1 cellular context compared by ENCODE assay signal in genomic region chr11:2928605-2929510, GRCh38.
A peak's percentile ranks its signal among the peaks of the same experiment; 100 is the strongest.
TF ChIP-seq lines count a peak whose summit lies in the region.

Gene PHLDA2, minus strand, starts transcription at chr11:2929420. Its CDS starts 56 bp downstream, at chr11:2929364.

TF ChIP-seq in K562, 482 proteins besides CTCF, POLR2A, EP300 and RAD21 (continued from another document and continues in another):
- TF ChIP-seq ZNF224 (CRISPR knock-in tag; IDR thresholded peaks at IDR 0.05) (peak; percentile 88; the same call in 1 of the 2 replicates), THAP7 (CRISPR knock-in tag; IDR thresholded peaks at IDR 0.05) (no peak), PHF21A (IDR thresholded peaks at IDR 0.05; ENCODE audit: borderline replicate concordance, low read depth) (no peak), ZNF277 (CRISPR knock-in tag; IDR thresholded peaks at IDR 0.05; ENCODE audit: borderline replicate concordance) (no peak), MCM7 (IDR thresholded peaks at IDR 0.05) (no peak), BHLHE40 (IDR thresholded peaks at IDR 0.05; ENCODE audit: low read length) (peak; percentile 45; the same call in 1 of the 2 replicates), TBP (optimal IDR thresholded peaks at IDR 0.05; ENCODE audit: low read depth, low read length) (peak; percentile 95), ATF2 (CRISPR knock-in tag; IDR thresholded peaks at IDR 0.05) (0 out of 2 replicates have a peak, but pooled peaks have one; percentile 4), JUND (IDR thresholded peaks at IDR 0.05; ENCODE audit: borderline replicate concordance, low read depth, low read length) (no peak), JUND (tag; IDR thresholded peaks at IDR 0.05; ENCODE audit: borderline replicate concordance, low read depth, low read length) (no peak), U2AF2 (optimal IDR thresholded peaks at IDR 0.05; ENCODE audit: low read depth, low read length) (no peak), RAD51 (IDR thresholded peaks at IDR 0.05; ENCODE audit: borderline replicate concordance, low read depth) (no peak), CHD7 (IDR thresholded peaks at IDR 0.05; ENCODE audit: low read depth, low read length) (no peak), TAF15 (IDR thresholded peaks at IDR 0.05; ENCODE audit: low read depth, low read length) (no peak), GATA2 (CRISPR knock-in tag; IDR thresholded peaks at IDR 0.05) (no peak), ILK (tag; IDR thresholded peaks at IDR 0.05; ENCODE audit: borderline replicate concordance, low read depth) (no peak), SMC3 (conservative IDR thresholded peaks at IDR 0.05; ENCODE audit: insufficient read depth, low read depth, low read length) (no peak), ZNF444 (CRISPR knock-in tag; IDR thresholded peaks at IDR 0.05) (no peak), ZC3H8 (IDR thresholded peaks at IDR 0.05) (no peak), ETV1 (tag; conservative IDR thresholded peaks at IDR 0.05; ENCODE audit: low read depth) (0 out of 2 replicates have a peak, but pooled peaks have one; percentile 15), PREB (CRISPR knock-in tag; IDR thresholded peaks at IDR 0.05) (peak; percentile 25; the same call in 1 of the 2 replicates), ZFP30 (CRISPR knock-in tag; IDR thresholded peaks at IDR 0.05; ENCODE audit: borderline replicate concordance) (no peak), TCF7L2 (IDR thresholded peaks at IDR 0.05; ENCODE audit: low read depth, low read length) (no peak), SMAD4 (CRISPR knock-in tag; conservative IDR thresholded peaks at IDR 0.05) (no peak), ZBTB1 (CRISPR knock-in tag; IDR thresholded peaks at IDR 0.05; ENCODE audit: borderline replicate concordance, low read depth) (peak; percentile 81), RBFOX2 (IDR thresholded peaks at IDR 0.05; ENCODE audit: low read depth, low read length) (peak; percentile 84), ATF3 (IDR thresholded peaks at IDR 0.05) (no peak), ATF3 (CRISPR knock-in tag; conservative IDR thresholded peaks at IDR 0.05) (no peak), ZNF174 (CRISPR knock-in tag; IDR thresholded peaks at IDR 0.05) (no peak), HMG20A (CRISPR knock-in tag; conservative IDR thresholded peaks at IDR 0.05) (no peak), CBFA2T2 (conservative IDR thresholded peaks at IDR 0.05) (no peak), CHCHD3 (CRISPR knock-in tag; IDR thresholded peaks at IDR 0.05) (no peak), DIDO1 (tag; IDR thresholded peaks at IDR 0.05; ENCODE audit: low read depth) (no peak), HMG20B (CRISPR knock-in tag; IDR thresholded peaks at IDR 0.05) (no peak), E2F5 (CRISPR knock-in tag; IDR thresholded peaks at IDR 0.05) (no peak), FOXP1 (CRISPR knock-in tag; IDR thresholded peaks at IDR 0.05) (peak; percentile 74), FOS (IDR thresholded peaks at IDR 0.05; ENCODE audit: extremely low read depth, insufficient read length) (no peak), ARHGAP35 (IDR thresholded peaks at IDR 0.05; ENCODE audit: partially characterized antibody) (no peak), SIRT6 (IDR thresholded peaks at IDR 0.05; ENCODE audit: low read depth, low read length) (no peak), NFATC3 (IDR thresholded peaks at IDR 0.05) (no peak), RNF219 (CRISPR knock-in tag; IDR thresholded peaks at IDR 0.05) (no peak), MTA2 (IDR thresholded peaks at IDR 0.05; ENCODE audit: low read depth) (no peak), ZNF764 (CRISPR knock-in tag; IDR thresholded peaks at IDR 0.05; ENCODE audit: low read depth) (no peak), ATF7 (IDR thresholded peaks at IDR 0.05) (no peak), FOXK2 (conservative IDR thresholded peaks at IDR 0.05 in 1 of 2, IDR thresholded peaks at IDR 0.05 in 1 of 2; ENCODE audit: low read depth in 2 of 2) (no peak), TAF1 (IDR thresholded peaks at IDR 0.05; ENCODE audit: control insufficient read depth, extremely low read depth, insufficient read depth, low read length, severe bottlenecking) (peak; percentile 55)
